ENCODE assay signal across 9 cellular contexts in the genomic region with DNA sequence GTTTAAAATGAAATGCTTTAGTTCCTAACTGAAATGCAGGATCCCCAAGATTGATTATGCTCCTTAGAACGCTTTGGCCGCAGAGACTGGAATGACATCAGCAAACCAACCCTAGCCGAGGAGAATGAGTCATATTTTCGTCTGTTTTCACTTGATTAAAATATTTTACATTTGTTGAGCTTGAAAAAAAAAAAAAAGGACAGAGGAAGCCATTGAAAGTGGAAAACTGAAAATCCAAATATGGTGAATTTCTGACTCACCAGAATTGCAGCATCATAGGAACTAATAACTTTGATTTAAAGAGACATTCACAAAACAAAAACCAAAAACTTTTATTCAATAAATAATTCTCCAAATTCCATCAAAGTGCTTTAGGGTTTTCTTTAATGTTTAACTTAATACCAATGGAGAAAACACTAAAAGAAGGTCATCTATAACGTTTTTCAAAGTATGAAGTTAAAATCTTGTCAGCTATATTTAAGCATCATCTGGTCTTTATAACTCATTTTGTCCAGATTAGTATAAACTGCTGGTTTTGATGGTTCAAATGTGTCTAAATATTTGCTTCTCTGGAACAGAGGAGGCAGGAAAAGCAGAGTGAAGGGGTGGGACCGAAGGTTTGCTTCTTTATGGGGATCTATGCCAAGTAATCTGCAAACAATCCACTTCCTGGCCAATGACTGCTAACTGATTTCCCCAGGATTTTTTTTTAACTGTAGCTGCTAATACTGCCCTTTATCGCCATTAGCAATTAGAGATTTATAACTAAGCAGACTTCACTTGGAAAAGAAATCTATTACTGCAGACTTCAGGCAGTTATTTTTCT. TPM values are rescaled to one million over a fixed set of nuclear protein-coding genes. Genes with fewer than 3 reads are reported as not detected.
DNase-seq lines count a peak whose midpoint lies in the region; ATAC-seq, FAIRE-seq and TF ChIP-seq lines count a peak whose summit lies in the region.
"Had no signal": no experiment of that assay in that cellular context is flagged by ENCODE, and none has a peak within 500 bp of the region (broad histone marks: within the 10 kb centered on the region; RNA-seq: fewer than 3 reads in every experiment).

No MANE protein-coding gene starts in this region.

- H3K9me3 ChIP-seq in SK-N-MC (ENCODE audit: low read depth, low read length) (no peaks in the 10 kb centered on the region), gastrocnemius medialis (no peaks in the 10 kb centered on the region), OCI-LY7 (ENCODE audit: low read length) (no peaks in the 10 kb centered on the region)
- H3K9me3 ChIP-seq: neutrophil had no signal

- peak; percentile 10 for DNase-seq in H54 (ENCODE audit: insufficient read length, low spot score)
- DNase-seq in SK-N-MC (ENCODE audit: low read depth, low spot score) = no peak
- DNase-seq in foreskin keratinocyte = peak; percentile 79 to 91
- DNase-seq in gastrocnemius medialis = peak in 1 of 2 donors; percentile 15
- no peak for DNase-seq in OCI-LY7 (ENCODE audit: low spot score)
- DNase-seq in activated CD4-positive, CD25-positive, alpha-beta regulatory T cell (lab: John Stamatoyannopoulos, UW) = no peak
- no peak for DNase-seq in COR-L47 (lab: John Stamatoyannopoulos, UW)

- no peaks in the 10 kb centered on the region for H4K20me1 ChIP-seq in OCI-LY7 (ENCODE audit: insufficient read depth, low read length)

- H3K4me3 ChIP-seq in SK-N-MC (peak overlapping the region; percentile 40), gastrocnemius medialis (peak overlapping the region; percentile 18 to 45 (median 23)), OCI-LY7 (ENCODE audit: low read depth, low read length, poor library complexity, severe bottlenecking) (no peak overlapping the region)

- H3K4me2 ChIP-seq in OCI-LY7 (ENCODE audit: low read length) = no peak overlapping the region

- no peak overlapping the region for H2AFZ ChIP-seq in OCI-LY7 (ENCODE audit: low read length)

- H3K27me3 ChIP-seq in foreskin keratinocyte (no peaks in the 10 kb centered on the region), gastrocnemius medialis (no peaks in the 10 kb centered on the region)
- H3K27me3 ChIP-seq: neutrophil had no signal

- POLR2A ChIA-PET in OCI-LY7 (lab: Charles Lee) = no interaction called here

- H3K4me1 ChIP-seq in foreskin keratinocyte (peaks cover 19% of the 10 kb centered on the region), gastrocnemius medialis (peaks cover 3 to 4% of the 10 kb centered on the region in 2 donors), OCI-LY7 (ENCODE audit: insufficient read depth, low read length, poor library complexity, severe bottlenecking) (no peaks in the 10 kb centered on the region)

- FAIRE-seq in H54 (lab: Jason Lieb, UNC) = peak; percentile 98

- TF ChIP-seq CTCF in foreskin keratinocyte (conservative IDR thresholded peaks at IDR 0.05) (no peak), gastrocnemius medialis (IDR thresholded peaks at IDR 0.05 in 4 of 5, conservative IDR thresholded peaks at IDR 0.05 in 1 of 5) (no peak), OCI-LY7 (conservative IDR thresholded peaks at IDR 0.05; ENCODE audit: low read length) (no peak)

- H3K36me3 ChIP-seq in SK-N-MC (ENCODE audit: insufficient read depth, low read length) (no peaks in the 10 kb centered on the region), gastrocnemius medialis (no peaks in the 10 kb centered on the region), OCI-LY7 (ENCODE audit: insufficient read depth, low read length) (no peaks in the 10 kb centered on the region)
- H3K36me3 ChIP-seq: neutrophil had no signal

- intact Hi-C loops in gastrocnemius medialis (cut with DNase I; ENCODE audit: low total_unique reads) (loop anchor here (5.0 kb wide), 1 partner anchor 33 kb away; a partner anchor contains a TSS), OCI-LY7 (cut with micrococcal nuclease; ENCODE audit: unreplicated experiment) (no loop called here)

- no TSS peak for BruUV-seq in OCI-LY7 (replicated peaks; lab: Mats Ljungman, UMichigan)

- in situ Hi-C loops in gastrocnemius medialis (cut with MboI; ENCODE audit: low sequenced_read_pairs in 4 of 4) = no loop called here

- H3K79me2 ChIP-seq in OCI-LY7 (ENCODE audit: insufficient read depth, low read depth, low read length) = no peaks in the 10 kb centered on the region

- TF ChIP-seq POLR2A in H54 (IDR thresholded peaks at IDR 0.05; ENCODE audit: low read depth, low read length) (no peak), gastrocnemius medialis (IDR thresholded peaks at IDR 0.05) (no peak)

- peak overlapping the region; percentile 63 for H3K9ac ChIP-seq in SK-N-MC (ENCODE audit: insufficient read length)

- ATAC-seq in foreskin keratinocyte (peak; percentile 93), gastrocnemius medialis (peak; percentile 61 to 68), GM21825 (IDR thresholded peaks at IDR 0.05; ENCODE audit: unreplicated experiment) (no peak)

- H3K9me2 ChIP-seq in OCI-LY7 (ENCODE audit: insufficient read depth, low read length) = no peaks in the 10 kb centered on the region

- peak overlapping the region; percentile 90 for H3K27ac ChIP-seq in SK-N-MC
- peak overlapping the region; percentile 85 for H3K27ac ChIP-seq in foreskin keratinocyte
- H3K27ac ChIP-seq in gastrocnemius medialis = peak overlapping the region; percentile 53 to 71 (median 64)
- no peak overlapping the region for H3K27ac ChIP-seq in OCI-LY7 (ENCODE audit: low read depth, low read length, poor library complexity, severe bottlenecking)
- H3K27ac ChIP-seq: neutrophil had no signal

- CTCF ChIA-PET in OCI-LY7 (lab: Charles Lee; ENCODE audit: unreplicated experiment) = no interaction called here

RNA-seq across cellular contexts. Expression of a gene that starts 30.9 kb away (rescaled TPM):
- total RNA-seq in foreskin keratinocyte = 16.8 and 22.7 TPM in 2 replicates
- polyA plus RNA-seq in foreskin keratinocyte = 4.5 and 4.8 TPM in 2 replicates
- 1 to 10 TPM; 4.4 to 9.8 (median 6.2) TPM for total RNA-seq in gastrocnemius medialis
- 0.21 and 0.50 TPM in 2 replicates for total RNA-seq in OCI-LY7 (2014; rRNA removed; shearing (Covaris generic))
- total RNA-seq in OCI-LY7 (2022) = 0.39 and 0.61 TPM in 2 replicates

Comparison
In these comparisons a context has a peak if more than half of its experiments do, and no peak if none do; other contexts are left out.
1. DNase-seq: peak in H54 (single experiment) and foreskin keratinocyte (2 of 2); none in SK-N-MC (single experiment), OCI-LY7 (single experiment), activated CD4-positive, CD25-positive, alpha-beta regulatory T cell (0 of 4) and COR-L47 (single experiment).